31 cellular contexts compared by ENCODE assay signal in genomic region chr2:27285481-27285880, GRCh38. TPM values are rescaled to one million over a fixed set of nuclear protein-coding genes. Genes with fewer than 3 reads are reported as not detected.
"Had no signal": no experiment of that assay in that cellular context is flagged by ENCODE, and none has a peak within 500 bp of the region (broad histone marks: within the 10 kb centered on the region; RNA-seq: fewer than 3 reads in every experiment).

No MANE protein-coding gene starts in this region.

- H3K9me3 ChIP-seq: lower lobe of right lung, neutrophil, right lobe of liver, stomach, testis, thyroid gland, transverse colon, upper lobe of left lung, vagina had no signal

- H3K27ac ChIP-seq: lower lobe of right lung, neural progenitor cell, neutrophil, parathyroid adenoma, right lobe of liver, skin epidermis, stomach, testis, thyroid gland, transverse colon, upper lobe of left lung, vagina had no signal

- H3K9ac ChIP-seq: neural progenitor cell, parathyroid adenoma had no signal

- DNase-seq: immature natural killer cell; kidney; lower lobe of right lung; mammary epithelial cell; mesenchymal stem cell; naive thymus-derived CD8-positive, alpha-beta T cell; nephron progenitor cell; occipital lobe; retina; right lobe of liver; stimulated activated CD4-positive, alpha-beta T cell treated with anti-CD3 and anti-CD28 coated beads, Interleukin-12 subunit alpha, Interleukin-12 subunit beta, amount 100 ng/mL, for 4 hours; stimulated activated CD4-positive, alpha-beta T cell treated with anti-CD3 and anti-CD28 coated beads, Interleukin-15, amount 100 ng/mL, for 24 hours; stimulated activated CD4-positive, alpha-beta T cell treated with anti-CD3 and anti-CD28 coated beads, Interleukin-2, amount 100 ng/mL, for 24 hours; stimulated activated CD4-positive, alpha-beta T cell treated with anti-CD3 and anti-CD28 coated beads, Interleukin-4, amount 100 ng/mL, for 1 hour; stimulated activated naive B cell treated with anti-CD40 and anti-IgM and Interleukin-4, amounts not matched to agents 10 μg/mL and 1 μg/mL and 100 μg/mL, for 72 hours; stimulated activated naive CD8-positive, alpha-beta T cell treated with anti-CD3 and anti-CD28 coated beads, Interleukin-15, Interleukin-2, amounts not matched to agents 100 U/mL and 50 U/mL, for 24 hours; stomach; testis; thyroid gland; transverse colon; upper lobe of left lung had no signal

- H3K4me1 ChIP-seq: lower lobe of right lung, parathyroid adenoma, stomach, transverse colon, upper lobe of left lung, vagina had no signal

- H3K27me3 ChIP-seq: right lobe of liver, testis, thyroid gland, upper lobe of left lung, vagina had no signal

- H3K4me3 ChIP-seq: lower lobe of right lung, neural progenitor cell, right lobe of liver, skin epidermis, stomach, testis, thyroid gland, transverse colon, upper lobe of left lung, vagina had no signal

- ATAC-seq: lower lobe of right lung; naive thymus-derived CD8-positive, alpha-beta T cell; right lobe of liver; stimulated activated naive B cell treated with anti-CD40 and anti-IgM and Interleukin-4, amounts not matched to agents 10 μg/mL and 1 μg/mL and 100 μg/mL, for 72 hours; stimulated activated naive CD8-positive, alpha-beta T cell treated with anti-CD3 and anti-CD28 coated beads, Interleukin-15, Interleukin-2, amounts not matched to agents 100 U/mL and 50 U/mL, for 24 hours had no signal

- H3K36me3 ChIP-seq: lower lobe of right lung, neural progenitor cell, neutrophil, right lobe of liver, stomach, thyroid gland, transverse colon, upper lobe of left lung, vagina had no signal

RNA-seq across cellular contexts. Expression of gene TRIM54, which starts 3.3 kb away (rescaled TPM):
- total RNA-seq: liver, lower lobe of right lung, mammary epithelial cell, occipital lobe, osteocyte, progenitor cell of endocrine pancreas had no signal
- polyA plus RNA-seq: mammary epithelial cell; naive thymus-derived CD8-positive, alpha-beta T cell had no signal

RNA-seq across cellular contexts. Expression of gene DNAJC5G, which starts 10.2 kb away (rescaled TPM):
- total RNA-seq: kidney; liver; lower lobe of right lung; mammary epithelial cell; mucosa of gallbladder; naive thymus-derived CD8-positive, alpha-beta T cell; occipital lobe; osteocyte; progenitor cell of endocrine pancreas; right lobe of liver; stomach; transverse colon; upper lobe of left lung had no signal
- polyA plus RNA-seq: immature natural killer cell; liver; mammary epithelial cell; naive thymus-derived CD8-positive, alpha-beta T cell; stomach; urinary bladder had no signal

RNA-seq across cellular contexts. Expression of gene SLC30A3, which starts 22.6 kb away (rescaled TPM):
- total RNA-seq: liver; mucosa of gallbladder; naive thymus-derived CD8-positive, alpha-beta T cell; osteocyte; progenitor cell of endocrine pancreas; right lobe of liver; stomach had no signal
- polyA plus RNA-seq: immature natural killer cell, stomach had no signal
